Comparison of ENCODE assay signal across 10 cellular contexts in genomic region chr14:93317836-93318807, GRCh38. TPM values are rescaled to one million over a fixed set of nuclear protein-coding genes. Genes with fewer than 3 reads are reported as not detected.
DNase-seq lines count a peak whose midpoint lies in the region; ATAC-seq and TF ChIP-seq lines count a peak whose summit lies in the region.
"Had no signal": no experiment of that assay in that cellular context is flagged by ENCODE, and none has a peak within 500 bp of the region (broad histone marks: within the 10 kb centered on the region; RNA-seq: fewer than 3 reads in every experiment).

No MANE protein-coding gene starts in this region.

- H3K27ac ChIP-seq in ACC112 (ENCODE audit: low read depth, low read length) (peak overlapping the region; percentile 74), mammary epithelial cell (ENCODE audit: insufficient read depth, low read depth, low read length) (no peak overlapping the region), lower lobe of right lung (no peak overlapping the region)
- H3K27ac ChIP-seq: psoas muscle had no signal

- ATAC-seq in lower lobe of right lung = peak; percentile 51 to 65
- ATAC-seq in GM19395 (IDR thresholded peaks at IDR 0.05; ENCODE audit: unreplicated experiment) = no peak

- in situ Hi-C loops in mammary epithelial cell (cut with MboI; ENCODE audit: low sequenced_read_pairs in 2 of 2) = no loop called here

- no peaks in the 10 kb centered on the region for H3K9me2 ChIP-seq in Loucy (replicated peaks; ENCODE audit: low read depth, low read length)

- 96% methylated on average over 6 of the region's 6 CpGs for WGBS in mammary epithelial cell (ENCODE audit: low coverage, missing lambda C conversion rate)

- TF ChIP-seq CTCF in Loucy (conservative IDR thresholded peaks at IDR 0.05; ENCODE audit: low read length) (no peak), mammary epithelial cell (conservative IDR thresholded peaks at IDR 0.05 in 1 of 2, IDR thresholded peaks at IDR 0.05 in 1 of 2; ENCODE audit: extremely low read depth in 1 of 2, insufficient read depth in 1 of 2, low read depth in 1 of 2, low read length in 2 of 2) (no peak), lower lobe of right lung (IDR thresholded peaks at IDR 0.05) (no peak), GM10266 (IDR thresholded peaks at IDR 0.05; ENCODE audit: control insufficient read depth, insufficient read depth, low read depth, missing control alignments) (no peak)

- CTCF ChIA-PET in mammary epithelial cell (lab: Charles Lee; ENCODE audit: low non-redundant PET) = no interaction called here

- intact Hi-C loops in mammary epithelial cell (cut with micrococcal nuclease) (no loop called here), lower lobe of right lung (cut with DNase I) (no loop called here)

- H3K27me3 ChIP-seq in ACC112 (ENCODE audit: insufficient read depth, low read length) = no peaks in the 10 kb centered on the region
- no peaks in the 10 kb centered on the region for H3K27me3 ChIP-seq in Loucy (ENCODE audit: insufficient read depth, low read length, poor library complexity, severe bottlenecking)
- no peaks in the 10 kb centered on the region for H3K27me3 ChIP-seq in mammary epithelial cell (ENCODE audit: insufficient read depth, low read length)
- no peaks in the 10 kb centered on the region for H3K27me3 ChIP-seq in lower lobe of right lung (ENCODE audit: low read depth)

- H2AFZ ChIP-seq in ACC112 (ENCODE audit: low read length, unreplicated experiment) = no peak overlapping the region
- H2AFZ ChIP-seq in Loucy (ENCODE audit: low read length) = no peak overlapping the region
- H2AFZ ChIP-seq in mammary epithelial cell (ENCODE audit: low read depth, low read length) = no peak overlapping the region

- H3K36me3 ChIP-seq in ACC112 (ENCODE audit: insufficient read depth, low read length) (no peaks in the 10 kb centered on the region), Loucy (ENCODE audit: insufficient read depth, low read length) (peaks cover 14% of the 10 kb centered on the region), mammary epithelial cell (ENCODE audit: insufficient read depth, low read length) (no peaks in the 10 kb centered on the region), lower lobe of right lung (no peaks in the 10 kb centered on the region)

- H4K20me1 ChIP-seq in Loucy (ENCODE audit: insufficient read depth, low read length, poor library complexity, severe bottlenecking) = peaks cover 89% of the 10 kb centered on the region
- no peaks in the 10 kb centered on the region for H4K20me1 ChIP-seq in mammary epithelial cell (ENCODE audit: insufficient read depth, low read length)

- H3K9ac ChIP-seq in Loucy (ENCODE audit: low read depth, low read length, poor library complexity, severe bottlenecking) (no peak overlapping the region), mammary epithelial cell (ENCODE audit: insufficient read depth, low read length) (no peak overlapping the region)

- dilution Hi-C loops in mammary epithelial cell (cut with HindIII; ENCODE audit: low sequenced_read_pairs) = no loop called here

- H3K79me2 ChIP-seq in ACC112 (ENCODE audit: control insufficient read depth, insufficient read depth, low read length, unreplicated experiment) (peaks cover 86% of the 10 kb centered on the region), Loucy (ENCODE audit: insufficient read depth, low read length) (peaks cover 100% of the 10 kb centered on the region), mammary epithelial cell (ENCODE audit: insufficient read depth, low read length) (peaks cover 93% of the 10 kb centered on the region)

- H3K4me1 ChIP-seq in ACC112 (ENCODE audit: control insufficient read depth, insufficient read depth, low read length, unreplicated experiment) (peaks cover 43% of the 10 kb centered on the region), Loucy (ENCODE audit: insufficient read depth, low read length, poor library complexity, severe bottlenecking) (peaks cover 40% of the 10 kb centered on the region), mammary epithelial cell (ENCODE audit: insufficient read depth, low read length) (peaks cover 23% of the 10 kb centered on the region), lower lobe of right lung (peaks cover 46% of the 10 kb centered on the region)

- DNase-seq in mammary epithelial cell (no peak), lower lobe of right lung (no peak), germinal center (ENCODE audit: low spot score) (no peak), GM10266 (ENCODE audit: extremely low spot score) (no peak), superior temporal gyrus (ENCODE audit: extremely low spot score) (no peak)
- DNase-seq: psoas muscle had no signal

- H3K9me3 ChIP-seq in Loucy (ENCODE audit: insufficient read depth, low read depth, low read length) = no peaks in the 10 kb centered on the region
- H3K9me3 ChIP-seq in mammary epithelial cell (replicated peaks; ENCODE audit: insufficient read depth, low read length) = no peaks in the 10 kb centered on the region
- no peaks in the 10 kb centered on the region for H3K9me3 ChIP-seq in lower lobe of right lung
- H3K9me3 ChIP-seq: psoas muscle had no signal

- BruUV-seq in mammary epithelial cell (replicated peaks; lab: Mats Ljungman, UMichigan) = no TSS peak

- H3K4me3 ChIP-seq in ACC112 (ENCODE audit: low read depth, low read length) (peak overlapping the region; percentile 19), Loucy (ENCODE audit: low read length, poor library complexity, severe bottlenecking) (no peak overlapping the region), mammary epithelial cell (replicated peaks in 1 of 3; ENCODE audit: insufficient read depth in 1 of 3, low read depth in 2 of 3, low read length in 3 of 3) (no peak overlapping the region), lower lobe of right lung (no peak overlapping the region)
- H3K4me3 ChIP-seq: psoas muscle had no signal

- H3K4me2 ChIP-seq in Loucy (ENCODE audit: low read depth, low read length, poor library complexity, severe bottlenecking) (peak overlapping the region; percentile 52), mammary epithelial cell (ENCODE audit: insufficient read depth, low read depth, low read length) (peak overlapping the region; percentile 5)

- H3F3A ChIP-seq in Loucy (ENCODE audit: low read depth) = peaks cover 6% of the 10 kb centered on the region; the same call in 1 of the 2 replicates

RNA-seq across cellular contexts. Expression of gene BTBD7, which starts 14.7 kb away (rescaled TPM):
- total RNA-seq in mammary epithelial cell (10 to 100 TPM; 41.0 to 56.6 TPM), lower lobe of right lung (39.4 TPM)
- polyA plus RNA-seq in mammary epithelial cell = 24.2 TPM
- polyA minus RNA-seq in mammary epithelial cell = 45.8 TPM

RNA-seq across cellular contexts. Expression of gene COX8C, which starts 28.9 kb away (rescaled TPM):
- total RNA-seq in mammary epithelial cell = not detected
- not detected for polyA plus RNA-seq in mammary epithelial cell
- not detected for polyA minus RNA-seq in mammary epithelial cell
- not detected for total RNA-seq in lower lobe of right lung
- polyA plus RNA-seq: BJ had no signal
